ENCODE assay signal across 12 cellular contexts in genomic region chr4:173367946-173368345, GRCh38. TPM values are rescaled to one million over a fixed set of nuclear protein-coding genes. Genes with fewer than 3 reads are reported as not detected.
DNase-seq lines count a peak whose midpoint lies in the region; ATAC-seq and FAIRE-seq lines count a peak whose summit lies in the region.
"Had no signal": no experiment of that assay in that cellular context is flagged by ENCODE, and none has a peak within 500 bp of the region (broad histone marks: within the 10 kb centered on the region; RNA-seq: fewer than 3 reads in every experiment).

No MANE protein-coding gene starts in this region.

- H3K27ac Mint-ChIP-seq in activated CD8-positive, alpha-beta T cell treated with anti-CD3 and anti-CD28 coated beads, Interleukin-2, amount 10 ng/mL, durations not matched to agents 7 days and 5 days, result peak overlapping the region; percentile 20
- H3K27ac Mint-ChIP-seq in stimulated activated naive B cell treated with anti-CD40 and anti-IgM and Interleukin-4, amounts not matched to agents 10 μg/mL and 1 μg/mL and 100 μg/mL, for 72 hours, result no peak overlapping the region

- H3K4me3 Mint-ChIP-seq in activated CD8-positive, alpha-beta T cell treated with anti-CD3 and anti-CD28 coated beads, Interleukin-2, amount 10 ng/mL, durations not matched to agents 7 days and 5 days, result peak overlapping the region; percentile 100
- H3K4me3 Mint-ChIP-seq in stimulated activated naive B cell treated with anti-CD40 and anti-IgM and Interleukin-4, amounts not matched to agents 10 μg/mL and 1 μg/mL and 100 μg/mL, for 72 hours, result no peak overlapping the region
- H3K4me3 Mint-ChIP-seq: activated T-cell treated with anti-CD3 and anti-CD28 coated beads, Interleukin-2, amount 50 U/mL, for 4 hours had no signal

- H3K9me3 Mint-ChIP-seq in activated CD8-positive, alpha-beta T cell treated with anti-CD3 and anti-CD28 coated beads, Interleukin-2, amount 10 ng/mL, durations not matched to agents 7 days and 5 days (ENCODE audit: insufficient read depth), result no peaks in the 10 kb centered on the region
- no peaks in the 10 kb centered on the region for H3K9me3 Mint-ChIP-seq in stimulated activated naive B cell treated with anti-CD40 and anti-IgM and Interleukin-4, amounts not matched to agents 10 μg/mL and 1 μg/mL and 100 μg/mL, for 72 hours
- H3K9me3 Mint-ChIP-seq: activated T-cell treated with anti-CD3 and anti-CD28 coated beads, Interleukin-2, amount 50 U/mL, for 4 hours had no signal

- POLR2A ChIA-PET in activated CD8-positive, alpha-beta T cell treated with anti-CD3 and anti-CD28 coated beads, Interleukin-2, amount 10 ng/mL, durations not matched to agents 7 days and 5 days (lab: Charles Lee), result interaction anchor here (0.5 to 9.4 kb wide), 2 partner anchors 34 to 128 kb away, joined by 4 to 329 read pairs; partner anchors contain the start of gene HMGB2

- ATAC-seq in activated CD8-positive, alpha-beta T cell treated with anti-CD3 and anti-CD28 coated beads, Interleukin-2, amount 10 ng/mL, durations not matched to agents 7 days and 5 days, result no peak
- no peak for ATAC-seq in HG03565 (IDR thresholded peaks at IDR 0.05; ENCODE audit: unreplicated experiment)
- no peak for ATAC-seq in stimulated activated naive B cell treated with anti-CD40 and anti-IgM and Interleukin-4, amounts not matched to agents 10 μg/mL and 1 μg/mL and 100 μg/mL, for 72 hours (replicated peaks)
- no peak for ATAC-seq in sciatic nerve
- ATAC-seq: activated T-cell treated with anti-CD3 and anti-CD28 coated beads, Interleukin-2, amount 50 U/mL, for 4 hours had no signal

- CTCF ChIA-PET in activated CD8-positive, alpha-beta T cell treated with anti-CD3 and anti-CD28 coated beads, Interleukin-2, amount 10 ng/mL, durations not matched to agents 7 days and 5 days (lab: Charles Lee), result interaction anchor here (1.1 to 5.8 kb wide), 5 partner anchors 20 to 354 kb away, joined by 3 to 48 read pairs (median 4); partner anchors contain the start of gene HMGB2

- H3K36me3 Mint-ChIP-seq in activated CD8-positive, alpha-beta T cell treated with anti-CD3 and anti-CD28 coated beads, Interleukin-2, amount 10 ng/mL, durations not matched to agents 7 days and 5 days (ENCODE audit: low read depth), result peaks cover 16% of the 10 kb centered on the region
- H3K36me3 Mint-ChIP-seq in stimulated activated naive B cell treated with anti-CD40 and anti-IgM and Interleukin-4, amounts not matched to agents 10 μg/mL and 1 μg/mL and 100 μg/mL, for 72 hours, result peaks cover 2 to 3% of the 10 kb centered on the region in 2 donors

- intact Hi-C loops in sciatic nerve (cut with DNase I), result no loop called here

- peak; percentile 9 for DNase-seq in AG20443 (ENCODE audit: low spot score)
- DNase-seq in GM19239 (ENCODE audit: insufficient read length, low spot score), result no peak
- DNase-seq in activated CD8-positive, alpha-beta T cell treated with anti-CD3 and anti-CD28 coated beads, Interleukin-2, amount 10 ng/mL, durations not matched to agents 7 days and 5 days, result no peak
- DNase-seq in glomerular visceral epithelial cell (ENCODE audit: extremely low spot score), result peak; percentile 11
- no peak for DNase-seq in stimulated activated naive B cell treated with anti-CD40 and anti-IgM and Interleukin-4, amounts not matched to agents 10 μg/mL and 1 μg/mL and 100 μg/mL, for 72 hours
- DNase-seq in GM03348 (ENCODE audit: low spot score), result no peak
- no peak for DNase-seq in sciatic nerve (ENCODE audit: low spot score)
- DNase-seq: activated T-cell treated with anti-CD3 and anti-CD28 coated beads, Interleukin-2, amount 50 U/mL, for 4 hours; GDM1; stimulated activated CD4-positive, alpha-beta T cell treated with anti-CD3 and anti-CD28 coated beads, Interleukin-2, amount 100 ng/mL, for 24 hours had no signal

- H3K27me3 Mint-ChIP-seq in activated CD8-positive, alpha-beta T cell treated with anti-CD3 and anti-CD28 coated beads, Interleukin-2, amount 10 ng/mL, durations not matched to agents 7 days and 5 days (ENCODE audit: low read depth), result no peaks in the 10 kb centered on the region
- no peaks in the 10 kb centered on the region for H3K27me3 Mint-ChIP-seq in stimulated activated naive B cell treated with anti-CD40 and anti-IgM and Interleukin-4, amounts not matched to agents 10 μg/mL and 1 μg/mL and 100 μg/mL, for 72 hours

- peaks cover 34% of the 10 kb centered on the region for H3K4me1 Mint-ChIP-seq in activated CD8-positive, alpha-beta T cell treated with anti-CD3 and anti-CD28 coated beads, Interleukin-2, amount 10 ng/mL, durations not matched to agents 7 days and 5 days (ENCODE audit: low read depth)
- H3K4me1 Mint-ChIP-seq in stimulated activated naive B cell treated with anti-CD40 and anti-IgM and Interleukin-4, amounts not matched to agents 10 μg/mL and 1 μg/mL and 100 μg/mL, for 72 hours, result peaks cover 3 to 12% of the 10 kb centered on the region in 2 donors

- FAIRE-seq in GM19239 (lab: Jason Lieb, UNC), result peak; percentile 85

RNA-seq across cellular contexts. Expression of gene SAP30, which starts 2.8 kb away (rescaled TPM):
- 10 to 100 TPM; 19.7 to 21.0 TPM for total RNA-seq in activated CD8-positive, alpha-beta T cell treated with anti-CD3 and anti-CD28 coated beads, Interleukin-2, amount 10 ng/mL, durations not matched to agents 7 days and 5 days
- total RNA-seq in sciatic nerve, result 15.4 TPM

RNA-seq across cellular contexts. Expression of gene SCRG1, which starts 31.0 kb away (rescaled TPM):
- not detected for total RNA-seq in activated CD8-positive, alpha-beta T cell treated with anti-CD3 and anti-CD28 coated beads, Interleukin-2, amount 10 ng/mL, durations not matched to agents 7 days and 5 days
- total RNA-seq in sciatic nerve, result 1.5 TPM
- total RNA-seq: activated T-cell treated with anti-CD3 and anti-CD28 coated beads, Interleukin-2, amount 50 U/mL, for 4 hours; SJSA1 had no signal

RNA-seq across cellular contexts. Expression of gene HMGB2, which starts 33.8 kb away (rescaled TPM):
- total RNA-seq in activated CD8-positive, alpha-beta T cell treated with anti-CD3 and anti-CD28 coated beads, Interleukin-2, amount 10 ng/mL, durations not matched to agents 7 days and 5 days, result 100 to 1,000 TPM; 861 to 891 TPM
- 54.1 TPM for total RNA-seq in sciatic nerve

Comparison
In these comparisons a context has a peak if more than half of its experiments do, and no peak if none do; other contexts are left out.
1. DNase-seq: peak in AG20443 (single experiment) and glomerular visceral epithelial cell (single experiment); none in GM19239 (single experiment), activated CD8-positive, alpha-beta T cell treated with anti-CD3 and anti-CD28 coated beads, Interleukin-2, amount 10 ng/mL, durations not matched to agents 7 days and 5 days (single experiment), stimulated activated naive B cell treated with anti-CD40 and anti-IgM and Interleukin-4, amounts not matched to agents 10 μg/mL and 1 μg/mL and 100 μg/mL, for 72 hours (single experiment), GM03348 (single experiment) and sciatic nerve (single experiment).
2. RNA of gene HMGB2, which starts 33.8 kb away (total RNA-seq): 861 to 891 TPM in activated CD8-positive, alpha-beta T cell treated with anti-CD3 and anti-CD28 coated beads, Interleukin-2, amount 10 ng/mL, durations not matched to agents 7 days and 5 days; 54.1 TPM in sciatic nerve (single experiment); every median in the first group is over 10 times any median in the second.